9 cellular contexts compared by ENCODE assay signal in genomic region chr6:30679765-30680535, GRCh38. TPM values are rescaled to one million over a fixed set of nuclear protein-coding genes. Genes with fewer than 3 reads are reported as not detected.
A peak's percentile ranks its signal among the peaks of the same experiment; 100 is the strongest.
DNase-seq lines count a peak whose midpoint lies in the region; ATAC-seq and TF ChIP-seq lines count a peak whose summit lies in the region.
"Had no signal": no experiment of that assay in that cellular context is flagged by ENCODE, and none has a peak within 500 bp of the region (broad histone marks: within the 10 kb centered on the region; RNA-seq: fewer than 3 reads in every experiment).

No MANE protein-coding gene starts in this region.

- no peak for DNase-seq in activated CD4-positive, alpha-beta T cell treated with anti-CD3 and anti-CD28 coated beads, Interleukin-2, amount 10 ng/mL, durations not matched to agents 7 days and 5 days
- no peak for DNase-seq in activated CD4-positive, alpha-beta T cell treated with anti-CD3 and anti-CD28 coated beads for 1 hour
- no peak for DNase-seq in left lung
- no peak for DNase-seq in NCI-H1092 treated with DMSO at 0.1 percent for 48 hours (lab: John Stamatoyannopoulos, UW)
- DNase-seq: activated CD8-positive, alpha-beta memory T cell treated with anti-CD3 and anti-CD28 coated beads for 24 hours had no signal

- peaks cover 84% of the 10 kb centered on the region for H3K36me3 Mint-ChIP-seq in activated CD4-positive, alpha-beta T cell treated with anti-CD3 and anti-CD28 coated beads, Interleukin-2, amount 10 ng/mL, durations not matched to agents 7 days and 5 days (ENCODE audit: low read depth)
- peaks cover 19% of the 10 kb centered on the region for H3K36me3 Mint-ChIP-seq in activated naive CD8-positive, alpha-beta T cell

- peaks cover 0 to 72% of the 10 kb centered on the region in 2 donors for H3K36me3 ChIP-seq in left lung
- peaks cover 45% of the 10 kb centered on the region for H3K36me3 ChIP-seq in thymus (ENCODE audit: control insufficient read depth, insufficient read depth)

- TF ChIP-seq CTCF in left lung (IDR thresholded peaks at IDR 0.05), result no peak

- H3K4me1 Mint-ChIP-seq in activated CD4-positive, alpha-beta T cell treated with anti-CD3 and anti-CD28 coated beads, Interleukin-2, amount 10 ng/mL, durations not matched to agents 7 days and 5 days, result peaks cover 29% of the 10 kb centered on the region
- H3K4me1 Mint-ChIP-seq in activated naive CD8-positive, alpha-beta T cell (ENCODE audit: low read depth), result peaks cover 26% of the 10 kb centered on the region

- intact Hi-C loops in left lung (cut with DNase I), result loop anchor here (2.0 to 10.0 kb wide), 2 partner anchors 43 to 55 kb away; no protein-coding TSS in a partner anchor

- H3K4me3 Mint-ChIP-seq in activated CD4-positive, alpha-beta T cell treated with anti-CD3 and anti-CD28 coated beads, Interleukin-2, amount 10 ng/mL, durations not matched to agents 7 days and 5 days, result peak overlapping the region; percentile 100
- peak overlapping the region; percentile 93 for H3K4me3 Mint-ChIP-seq in activated naive CD8-positive, alpha-beta T cell

- H3K4me3 ChIP-seq in left lung, result peak overlapping the region in 1 of 2 donors; percentile 91
- H3K4me3 ChIP-seq in thymus (ENCODE audit: low read length), result peak overlapping the region; percentile 35

- H3K27me3 Mint-ChIP-seq in activated CD4-positive, alpha-beta T cell treated with anti-CD3 and anti-CD28 coated beads, Interleukin-2, amount 10 ng/mL, durations not matched to agents 7 days and 5 days, result no peaks in the 10 kb centered on the region
- no peaks in the 10 kb centered on the region for H3K27me3 Mint-ChIP-seq in activated naive CD8-positive, alpha-beta T cell

- peak overlapping the region; percentile 89 for H3K27ac Mint-ChIP-seq in activated CD4-positive, alpha-beta T cell treated with anti-CD3 and anti-CD28 coated beads, Interleukin-2, amount 10 ng/mL, durations not matched to agents 7 days and 5 days
- peak overlapping the region; percentile 86 for H3K27ac Mint-ChIP-seq in activated naive CD8-positive, alpha-beta T cell

- H3K9me3 ChIP-seq in left lung (no peaks in the 10 kb centered on the region), thymus (ENCODE audit: control insufficient read depth) (no peaks in the 10 kb centered on the region)

- H3K27me3 ChIP-seq in left lung (no peaks in the 10 kb centered on the region), thymus (ENCODE audit: control insufficient read depth, insufficient read depth) (no peaks in the 10 kb centered on the region)

- POLR2A ChIA-PET in activated CD4-positive, alpha-beta T cell treated with anti-CD3 and anti-CD28 coated beads, Interleukin-2, amount 10 ng/mL, durations not matched to agents 7 days and 5 days (lab: Charles Lee), result interaction anchor here (1.4 to 1.6 kb wide), 2 partner anchors 42 to 48 kb away, joined by 4 to 16 read pairs; no protein-coding TSS in a partner anchor

- CTCF ChIA-PET in activated CD4-positive, alpha-beta T cell treated with anti-CD3 and anti-CD28 coated beads, Interleukin-2, amount 10 ng/mL, durations not matched to agents 7 days and 5 days (lab: Charles Lee), result interaction anchor here (0.5 to 12.7 kb wide), 13 partner anchors 7 to 140 kb away, joined by 3 to 476 read pairs (median 5); partner anchors contain the start of genes ABCF1, DHX16, MDC1 and TUBB

- H3K9me3 Mint-ChIP-seq in activated CD4-positive, alpha-beta T cell treated with anti-CD3 and anti-CD28 coated beads, Interleukin-2, amount 10 ng/mL, durations not matched to agents 7 days and 5 days, result no peaks in the 10 kb centered on the region
- H3K9me3 Mint-ChIP-seq in activated naive CD8-positive, alpha-beta T cell (ENCODE audit: low read depth), result no peaks in the 10 kb centered on the region

- 85% methylated on average over 7 of the region's 7 CpGs for WGBS in thymus

- peaks cover 13 to 47% of the 10 kb centered on the region in 2 donors for H3K4me1 ChIP-seq in left lung
- peaks cover 24% of the 10 kb centered on the region for H3K4me1 ChIP-seq in thymus (ENCODE audit: control insufficient read depth, insufficient read depth, low read length)

- ATAC-seq in left lung (no peak), GM18861 (IDR thresholded peaks at IDR 0.05; ENCODE audit: unreplicated experiment) (no peak), HG03565 (IDR thresholded peaks at IDR 0.05; ENCODE audit: unreplicated experiment) (no peak)

- peak overlapping the region; percentile 26 to 97 for H3K27ac ChIP-seq in left lung
- peak overlapping the region; percentile 65 for H3K27ac ChIP-seq in thymus (ENCODE audit: low read depth)

RNA-seq across cellular contexts. Expression of gene PPP1R18, which starts 6.5 kb away (rescaled TPM):
- 100 to 1,000 TPM; 243 to 272 TPM for total RNA-seq in activated CD4-positive, alpha-beta T cell treated with anti-CD3 and anti-CD28 coated beads, Interleukin-2, amount 10 ng/mL, durations not matched to agents 7 days and 5 days
- 100 to 1,000 TPM in 1 of 2 donors, 10 to 100 TPM in 1; 51.8 to 117 TPM for total RNA-seq in left lung
- polyA plus RNA-seq in thymus, result 115 TPM

RNA-seq across cellular contexts. Expression of gene DHX16, which starts 7.1 kb away (rescaled TPM):
- total RNA-seq in activated CD4-positive, alpha-beta T cell treated with anti-CD3 and anti-CD28 coated beads, Interleukin-2, amount 10 ng/mL, durations not matched to agents 7 days and 5 days, result 10 to 100 TPM; 40.4 to 40.7 TPM
- total RNA-seq in left lung, result 10 to 100 TPM; 23.8 to 28.1 TPM
- polyA plus RNA-seq in thymus, result 48.0 TPM

RNA-seq across cellular contexts. Expression of gene NRM, which starts 10.8 kb away (rescaled TPM):
- 10 to 100 TPM; 43.1 to 58.8 TPM for total RNA-seq in activated CD4-positive, alpha-beta T cell treated with anti-CD3 and anti-CD28 coated beads, Interleukin-2, amount 10 ng/mL, durations not matched to agents 7 days and 5 days
- total RNA-seq in left lung, result 10 to 100 TPM; 13.1 to 17.4 TPM
- polyA plus RNA-seq in thymus, result 10.4 TPM

RNA-seq across cellular contexts. Expression of gene C6orf136, which starts 33.0 kb away (rescaled TPM):
- total RNA-seq in activated CD4-positive, alpha-beta T cell treated with anti-CD3 and anti-CD28 coated beads, Interleukin-2, amount 10 ng/mL, durations not matched to agents 7 days and 5 days, result 10 to 100 TPM; 23.2 to 23.9 TPM
- 10 to 100 TPM; 15.2 to 16.4 TPM for total RNA-seq in left lung
- 24.0 TPM for polyA plus RNA-seq in thymus

RNA-seq across cellular contexts. Expression of gene MDC1, which starts 37.1 kb away (rescaled TPM):
- total RNA-seq in activated CD4-positive, alpha-beta T cell treated with anti-CD3 and anti-CD28 coated beads, Interleukin-2, amount 10 ng/mL, durations not matched to agents 7 days and 5 days, result 10 to 100 TPM; 46.8 to 53.2 TPM
- 10 to 100 TPM; 28.2 to 38.6 TPM for total RNA-seq in left lung
- polyA plus RNA-seq in thymus, result 21.6 TPM
